23 cellular contexts compared by ENCODE assay signal in genomic region chr11:34226210-34226609, GRCh38.
"Had no signal": no experiment of that assay in that cellular context is flagged by ENCODE, and none has a peak within 500 bp of the region (broad histone marks: within the 10 kb centered on the region; RNA-seq: fewer than 3 reads in every experiment).

No MANE protein-coding gene starts in this region.

- H3K36me3 Mint-ChIP-seq: memory B cell; naive thymus-derived CD8-positive, alpha-beta T cell; stimulated activated memory B cell treated with anti-CD40 and anti-IgM and Interleukin-4, amounts not matched to agents 10 μg/mL and 1 μg/mL and 100 μg/mL, for 72 hours had no signal

- H3K9me3 Mint-ChIP-seq: activated CD8-positive, alpha-beta T cell treated with anti-CD3 and anti-CD28 coated beads for 36 hours; activated T-cell treated with anti-CD3 and anti-CD28 coated beads, Interleukin-2, amount 50 U/mL, for 4 hours; memory B cell; naive thymus-derived CD8-positive, alpha-beta T cell; stimulated activated memory B cell treated with anti-CD40 and anti-IgM and Interleukin-4, amounts not matched to agents 10 μg/mL and 1 μg/mL and 100 μg/mL, for 72 hours had no signal

- H3K36me3 ChIP-seq: esophagus muscularis mucosa, left ventricle myocardium inferior, pancreas, sigmoid colon, thyroid gland had no signal

- H3K27ac Mint-ChIP-seq: activated CD8-positive, alpha-beta T cell treated with anti-CD3 and anti-CD28 coated beads for 36 hours; activated naive CD8-positive, alpha-beta T cell; memory B cell; naive thymus-derived CD8-positive, alpha-beta T cell; stimulated activated memory B cell treated with anti-CD40 and anti-IgM and Interleukin-4, amounts not matched to agents 10 μg/mL and 1 μg/mL and 100 μg/mL, for 72 hours had no signal

- H3K27me3 ChIP-seq: body of pancreas, esophagus muscularis mucosa, hepatocyte, pancreas, sigmoid colon, thyroid gland, uterus had no signal

- H3K4me1 ChIP-seq: pancreas, thyroid gland, uterus had no signal

- ATAC-seq: activated CD8-positive, alpha-beta T cell treated with anti-CD3 and anti-CD28 coated beads for 36 hours; activated T-cell treated with anti-CD3 and anti-CD28 coated beads, Interleukin-2, amount 50 U/mL, for 4 hours; body of pancreas; naive thymus-derived CD8-positive, alpha-beta T cell; pancreas; stimulated activated memory B cell treated with anti-CD40 and anti-IgM and Interleukin-4, amounts not matched to agents 10 μg/mL and 1 μg/mL and 100 μg/mL, for 72 hours had no signal

- H3K4me1 Mint-ChIP-seq: naive thymus-derived CD8-positive, alpha-beta T cell had no signal

- H3K27me3 Mint-ChIP-seq: activated naive CD8-positive, alpha-beta T cell; naive thymus-derived CD8-positive, alpha-beta T cell; stimulated activated memory B cell treated with anti-CD40 and anti-IgM and Interleukin-4, amounts not matched to agents 10 μg/mL and 1 μg/mL and 100 μg/mL, for 72 hours had no signal

- DNase-seq: activated CD4-positive, alpha-beta T cell treated with anti-CD3 and anti-CD28 coated beads for 48 hours; activated CD8-positive, alpha-beta T cell treated with anti-CD3 and anti-CD28 coated beads for 36 hours; activated effector memory CD4-positive, alpha-beta T cell treated with anti-CD3 and anti-CD28 coated beads, Interleukin-2, amount 50 U/mL, for 16 hours; activated T-cell treated with anti-CD3 and anti-CD28 coated beads, Interleukin-2, amount 50 U/mL, for 4 hours; amniotic stem cell; body of pancreas; caudate nucleus; left ventricle myocardium inferior; naive thymus-derived CD8-positive, alpha-beta T cell; pancreas; sigmoid colon; stimulated activated CD4-positive, alpha-beta T cell treated with anti-CD3 and anti-CD28 coated beads, Interleukin-12 subunit alpha, Interleukin-12 subunit beta, amount 100 ng/mL, for 4 hours; stimulated activated CD4-positive, alpha-beta T cell treated with anti-CD3 and anti-CD28 coated beads, Interleukin-2, amount 100 ng/mL, for 24 hours; T-helper 9 cell; thyroid gland; uterus had no signal

- H3K4me3 Mint-ChIP-seq: activated CD8-positive, alpha-beta T cell treated with anti-CD3 and anti-CD28 coated beads for 36 hours; activated naive CD8-positive, alpha-beta T cell; activated T-cell treated with anti-CD3 and anti-CD28 coated beads, Interleukin-2, amount 50 U/mL, for 4 hours; memory B cell; naive thymus-derived CD8-positive, alpha-beta T cell; stimulated activated memory B cell treated with anti-CD40 and anti-IgM and Interleukin-4, amounts not matched to agents 10 μg/mL and 1 μg/mL and 100 μg/mL, for 72 hours had no signal

- H3K27ac ChIP-seq: body of pancreas, coronary artery, esophagus muscularis mucosa, hepatocyte, left ventricle myocardium inferior, pancreas, sigmoid colon, thyroid gland, uterus had no signal

- H3K4me2 ChIP-seq: hepatocyte had no signal

- H2AFZ ChIP-seq: hepatocyte had no signal

- H3K9me3 ChIP-seq: body of pancreas, esophagus muscularis mucosa, left ventricle myocardium inferior, pancreas, sigmoid colon, thyroid gland, uterus had no signal

- H3K4me3 ChIP-seq: body of pancreas, coronary artery, esophagus muscularis mucosa, hepatocyte, left ventricle myocardium inferior, pancreas, sigmoid colon, thyroid gland, uterus had no signal

- FAIRE-seq: keratinocyte, pancreas had no signal
